8 cellular contexts compared by ENCODE assay signal in the genomic region with DNA sequence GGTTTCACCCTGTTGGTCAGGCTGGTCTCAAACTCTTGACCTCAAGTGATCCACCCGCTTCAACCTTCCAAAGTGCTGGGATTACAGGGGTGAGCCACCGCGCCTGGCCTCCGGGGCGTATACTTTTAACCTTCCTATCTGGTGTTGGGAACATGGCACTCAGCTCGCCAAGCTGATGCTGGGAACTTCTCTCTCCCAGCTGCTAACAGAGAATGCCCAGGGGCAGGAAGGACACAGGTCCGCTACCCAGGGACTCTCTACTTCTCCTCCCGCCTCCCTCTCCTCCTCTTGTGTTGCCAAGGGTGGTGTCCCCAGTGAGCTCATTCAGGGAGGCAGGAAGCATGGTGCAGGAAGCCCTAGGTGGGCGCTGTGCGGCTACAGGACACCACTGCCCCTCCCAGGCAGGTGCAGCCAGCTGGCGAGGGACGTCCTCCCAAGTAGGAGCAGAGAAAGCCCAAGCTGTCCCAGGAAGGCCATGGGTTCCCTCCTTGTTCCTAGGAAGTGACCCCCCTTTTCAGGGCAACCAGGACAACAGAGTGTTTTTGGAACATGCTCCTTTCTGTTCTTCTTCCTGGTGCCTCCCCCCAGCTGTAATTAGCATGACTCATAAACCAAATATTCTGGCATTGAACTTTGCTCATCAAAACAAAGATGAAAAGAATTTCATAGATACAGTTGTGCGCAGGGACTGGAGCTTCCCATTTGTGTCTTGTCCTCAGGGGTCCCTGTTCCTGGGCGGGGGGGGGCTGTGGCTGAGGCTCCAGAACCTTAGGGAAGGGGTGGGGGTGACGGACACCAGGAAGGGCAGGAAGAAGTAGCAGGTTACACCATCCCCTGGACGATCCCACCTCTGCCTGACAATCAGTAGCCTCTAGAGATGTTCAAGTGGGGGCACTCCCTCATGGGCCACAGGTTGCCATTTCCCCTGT. TPM values are rescaled to one million over a fixed set of nuclear protein-coding genes. Genes with fewer than 3 reads are reported as not detected.
DNase-seq lines count a peak whose midpoint lies in the region; ATAC-seq and TF ChIP-seq lines count a peak whose summit lies in the region.

No MANE protein-coding gene starts in this region.

- CTCF ChIA-PET in T-cell (lab: Charles Lee) = no interaction called here
- CTCF ChIA-PET in activated CD8-positive, alpha-beta T cell treated with anti-CD3 and anti-CD28 coated beads for 36 hours (lab: Charles Lee) = interaction anchor here (1.2 to 2.9 kb wide), 2 partner anchors 16 to 19 kb away, joined by 4 to 12 read pairs; no protein-coding TSS in a partner anchor

- H3K4me3 Mint-ChIP-seq in mesothelial cell of epicardium (peak overlapping the region; percentile 48), T-cell (no peak overlapping the region)
- no peak overlapping the region for H3K4me3 Mint-ChIP-seq in activated CD8-positive, alpha-beta T cell treated with anti-CD3 and anti-CD28 coated beads for 36 hours

- H3K4me1 Mint-ChIP-seq in mesothelial cell of epicardium (peaks cover 42% of the 10 kb centered on the region), T-cell (peaks cover 6 to 13% (median 8%) of the 10 kb centered on the region in 3 donors)
- H3K4me1 Mint-ChIP-seq in activated CD8-positive, alpha-beta T cell treated with anti-CD3 and anti-CD28 coated beads for 36 hours (ENCODE audit: low read depth) = peaks cover 6% of the 10 kb centered on the region

- no peaks in the 10 kb centered on the region for H3K9me3 Mint-ChIP-seq in mesothelial cell of epicardium
- H3K9me3 Mint-ChIP-seq in T-cell = no peaks in the 10 kb centered on the region
- H3K9me3 Mint-ChIP-seq in activated CD8-positive, alpha-beta T cell treated with anti-CD3 and anti-CD28 coated beads for 36 hours = no peaks in the 10 kb centered on the region

- peaks cover 10% of the 10 kb centered on the region for H3K27me3 Mint-ChIP-seq in mesothelial cell of epicardium (ENCODE audit: low read depth)
- H3K27me3 Mint-ChIP-seq in T-cell = peaks cover 14 to 60% of the 10 kb centered on the region in 2 donors
- H3K27me3 Mint-ChIP-seq in activated CD8-positive, alpha-beta T cell treated with anti-CD3 and anti-CD28 coated beads for 36 hours = peaks cover 12% of the 10 kb centered on the region

- H3K36me3 Mint-ChIP-seq in mesothelial cell of epicardium = no peaks in the 10 kb centered on the region
- H3K36me3 Mint-ChIP-seq in T-cell = no peaks in the 10 kb centered on the region
- no peaks in the 10 kb centered on the region for H3K36me3 Mint-ChIP-seq in activated CD8-positive, alpha-beta T cell treated with anti-CD3 and anti-CD28 coated beads for 36 hours (ENCODE audit: low read depth)

- no peak for TF ChIP-seq EP300 in Ishikawa (IDR thresholded peaks at IDR 0.05; ENCODE audit: borderline replicate concordance)

- ATAC-seq in T-cell (replicated peaks in 1 of 4) (no peak), HG03439 (IDR thresholded peaks at IDR 0.05; ENCODE audit: unreplicated experiment) (no peak), HG02973 (IDR thresholded peaks at IDR 0.05; ENCODE audit: unreplicated experiment) (no peak)
- no peak for ATAC-seq in activated CD8-positive, alpha-beta T cell treated with anti-CD3 and anti-CD28 coated beads for 36 hours

- H3K27ac Mint-ChIP-seq in mesothelial cell of epicardium (peak overlapping the region; percentile 88), T-cell (no peak overlapping the region)
- H3K27ac Mint-ChIP-seq in activated CD8-positive, alpha-beta T cell treated with anti-CD3 and anti-CD28 coated beads for 36 hours = no peak overlapping the region

- POLR2A ChIA-PET in T-cell (lab: Charles Lee) = no interaction called here
- POLR2A ChIA-PET in activated CD8-positive, alpha-beta T cell treated with anti-CD3 and anti-CD28 coated beads for 36 hours (lab: Charles Lee) = no interaction called here

- DNase-seq in AG08395 (ENCODE audit: low spot score) = peak; percentile 89
- peak; percentile 43 for DNase-seq in dermis blood vessel endothelial cell
- DNase-seq in mesothelial cell of epicardium (ENCODE audit: low spot score in 2 of 2, unreplicated experiment in 2 of 2) = no peak
- DNase-seq in T-cell = no peak
- no peak for DNase-seq in activated CD8-positive, alpha-beta T cell treated with anti-CD3 and anti-CD28 coated beads for 36 hours

- intact Hi-C loops in activated CD8-positive, alpha-beta T cell treated with anti-CD3 and anti-CD28 coated beads for 36 hours (cut with micrococcal nuclease) = no loop called here

- TF ChIP-seq RAD21 in Ishikawa (IDR thresholded peaks at IDR 0.05; ENCODE audit: low read depth) = no peak

- TF ChIP-seq CTCF in mesothelial cell of epicardium (IDR thresholded peaks at IDR 0.05; ENCODE audit: unreplicated experiment) = no peak
- TF ChIP-seq CTCF in activated CD8-positive, alpha-beta T cell treated with anti-CD3 and anti-CD28 coated beads for 36 hours (IDR thresholded peaks at IDR 0.05) = no peak

TF ChIP-seq in Ishikawa, 13 proteins besides CTCF, POLR2A, EP300 and RAD21:
- TF ChIP-seq ZBTB7A (IDR thresholded peaks at IDR 0.05; ENCODE audit: low read depth) (no peak), TEAD4 (IDR thresholded peaks at IDR 0.05) (peak; percentile 54; the same call in 1 of the 2 replicates), TAF1 (IDR thresholded peaks at IDR 0.05; ENCODE audit: low read depth) (no peak)

RNA-seq across cellular contexts. Expression of a gene that starts 2.6 kb away (rescaled TPM):
- 14.6 and 16.9 TPM in 2 replicates for total RNA-seq in dermis blood vessel endothelial cell
- total RNA-seq in mesothelial cell of epicardium = 21.9 to 22.1 TPM (median 22.1 TPM) in 3 replicates
- under 1 TPM in 4 of 5 donors, not detected in 1; 0.10 to 0.57 (median 0.26) TPM for total RNA-seq in T-cell
- under 1 TPM; 0.13 to 0.14 TPM for total RNA-seq in activated CD8-positive, alpha-beta T cell treated with anti-CD3 and anti-CD28 coated beads for 36 hours

RNA-seq across cellular contexts. Expression of a gene that starts 17.0 kb away (rescaled TPM):
- total RNA-seq in dermis blood vessel endothelial cell = 64.8 and 97.3 TPM in 2 replicates
- 64.2 to 79.3 TPM (median 68.2 TPM) in 3 replicates for total RNA-seq in mesothelial cell of epicardium
- total RNA-seq in T-cell = 10 to 100 TPM; 46.2 to 63.1 (median 57.7) TPM
- 10 to 100 TPM; 41.4 to 48.2 TPM for total RNA-seq in activated CD8-positive, alpha-beta T cell treated with anti-CD3 and anti-CD28 coated beads for 36 hours

RNA-seq across cellular contexts. Expression of a gene that starts 46.9 kb away (rescaled TPM):
- total RNA-seq in dermis blood vessel endothelial cell (3.5 and 7.5 TPM in 2 replicates), mesothelial cell of epicardium (373 to 393 TPM (median 375 TPM) in 3 replicates), T-cell (10 to 100 TPM; 28.2 to 80.7 (median 51.6) TPM)
- total RNA-seq in activated CD8-positive, alpha-beta T cell treated with anti-CD3 and anti-CD28 coated beads for 36 hours = 10 to 100 TPM; 41.4 to 50.8 TPM

RNA-seq across cellular contexts. Expression of a gene that starts 48.0 kb away (rescaled TPM):
- total RNA-seq in dermis blood vessel endothelial cell (6.8 and 19.6 TPM in 2 replicates), mesothelial cell of epicardium (72.5 to 77.7 TPM (median 76.2 TPM) in 3 replicates), T-cell (100 to 1,000 TPM in 4 of 5 donors, 10 to 100 TPM in 1; 99.6 to 153 (median 141) TPM)
- total RNA-seq in activated CD8-positive, alpha-beta T cell treated with anti-CD3 and anti-CD28 coated beads for 36 hours = 10 to 100 TPM; 41.3 to 41.8 TPM

Comparison
In these comparisons a context has a peak if more than half of its experiments do, and no peak if none do; other contexts are left out.
1. DNase-seq: peak in AG08395 (single experiment) and dermis blood vessel endothelial cell (single experiment); none in mesothelial cell of epicardium (0 of 2), T-cell (0 of 34) and activated CD8-positive, alpha-beta T cell treated with anti-CD3 and anti-CD28 coated beads for 36 hours (single experiment).